8 cellular contexts compared by ENCODE assay signal in genomic region chr2:69082430-69082997, GRCh38.
DNase-seq lines count a peak whose midpoint lies in the region; ATAC-seq and TF ChIP-seq lines count a peak whose summit lies in the region.

No MANE protein-coding gene starts in this region.

- DNase-seq in HCEC 1CT: peak; percentile 83
- peak; percentile 94 to 95 for DNase-seq in SJSA1 (ENCODE audit: low read depth in 1 of 2, low spot score in 2 of 2)
- no peak for DNase-seq in activated naive CD4-positive, alpha-beta T cell treated with anti-CD3 and anti-CD28 coated beads, Interleukin-2, amount 10 ng/mL, durations not matched to agents 7 days and 5 days
- DNase-seq in activated CD4-positive, CD25-positive, alpha-beta regulatory T cell treated with anti-CD3 and anti-CD28 coated beads, Interleukin-2, amount 50 U/mL, for 72 hours: no peak
- no peak for DNase-seq in cortex of kidney (lab: John Stamatoyannopoulos, UW)

- no peak overlapping the region for H3K27ac Mint-ChIP-seq in activated naive CD4-positive, alpha-beta T cell treated with anti-CD3 and anti-CD28 coated beads, Interleukin-2, amount 10 ng/mL, durations not matched to agents 7 days and 5 days

- no peak for TF ChIP-seq CTCF in gastroesophageal sphincter (IDR thresholded peaks at IDR 0.05)

- peak overlapping the region; percentile 60 for H3K27ac ChIP-seq in SJSA1
- H3K27ac ChIP-seq in gastroesophageal sphincter: peak overlapping the region in 3 of 4 donors; percentile 65 to 70 (median 68)
- H3K27ac ChIP-seq in skin epidermis: peak overlapping the region in 20 of 21 experiments; percentile 11 to 83 (median 62)

- H3K36me3 ChIP-seq in SJSA1 (peaks cover 32% of the 10 kb centered on the region), gastroesophageal sphincter (peaks cover 0 to 32% of the 10 kb centered on the region in 2 donors)

- H3K4me1 Mint-ChIP-seq in activated naive CD4-positive, alpha-beta T cell treated with anti-CD3 and anti-CD28 coated beads, Interleukin-2, amount 10 ng/mL, durations not matched to agents 7 days and 5 days: no peaks in the 10 kb centered on the region

- CTCF ChIA-PET in activated naive CD4-positive, alpha-beta T cell treated with anti-CD3 and anti-CD28 coated beads, Interleukin-2, amount 10 ng/mL, durations not matched to agents 7 days and 5 days (lab: Charles Lee): no interaction called here

- H3K36me3 Mint-ChIP-seq in activated naive CD4-positive, alpha-beta T cell treated with anti-CD3 and anti-CD28 coated beads, Interleukin-2, amount 10 ng/mL, durations not matched to agents 7 days and 5 days: no peaks in the 10 kb centered on the region

- TF ChIP-seq POLR2A in gastroesophageal sphincter (IDR thresholded peaks at IDR 0.05): no peak

- no peaks in the 10 kb centered on the region for H3K27me3 ChIP-seq in SJSA1 (replicated peaks)
- H3K27me3 ChIP-seq in gastroesophageal sphincter: no peaks in the 10 kb centered on the region

- H3K9me3 ChIP-seq in SJSA1 (replicated peaks) (no peaks in the 10 kb centered on the region), gastroesophageal sphincter (no peaks in the 10 kb centered on the region)

- H3K4me1 ChIP-seq in SJSA1 (replicated peaks) (peaks cover 46% of the 10 kb centered on the region), gastroesophageal sphincter (peaks cover 6 to 50% (median 14%) of the 10 kb centered on the region in 3 donors)

- 28 to 30% methylated on average over 4 of the region's 9 CpGs for WGBS in gastroesophageal sphincter (ENCODE audit: low coverage in 1 of 2), 2 donors

- no peak overlapping the region for H3K4me3 Mint-ChIP-seq in activated naive CD4-positive, alpha-beta T cell treated with anti-CD3 and anti-CD28 coated beads, Interleukin-2, amount 10 ng/mL, durations not matched to agents 7 days and 5 days

- no peak overlapping the region for H3K4me3 ChIP-seq in SJSA1
- H3K4me3 ChIP-seq in gastroesophageal sphincter: no peak overlapping the region
- H3K4me3 ChIP-seq in skin epidermis: no peak overlapping the region

- no peaks in the 10 kb centered on the region for H3K9me3 Mint-ChIP-seq in activated naive CD4-positive, alpha-beta T cell treated with anti-CD3 and anti-CD28 coated beads, Interleukin-2, amount 10 ng/mL, durations not matched to agents 7 days and 5 days

- H3K27me3 Mint-ChIP-seq in activated naive CD4-positive, alpha-beta T cell treated with anti-CD3 and anti-CD28 coated beads, Interleukin-2, amount 10 ng/mL, durations not matched to agents 7 days and 5 days: peaks cover 31% of the 10 kb centered on the region

- ATAC-seq in gastroesophageal sphincter: no peak
- no peak for ATAC-seq in GM18517 (IDR thresholded peaks at IDR 0.05; ENCODE audit: unreplicated experiment)

- no peak for TF ChIP-seq EP300 in gastroesophageal sphincter (IDR thresholded peaks at IDR 0.05)

Comparison
In these comparisons a context has a peak if more than half of its experiments do, and no peak if none do; other contexts are left out.
1. DNase-seq: peak in HCEC 1CT (single experiment) and SJSA1 (2 of 2); none in activated naive CD4-positive, alpha-beta T cell treated with anti-CD3 and anti-CD28 coated beads, Interleukin-2, amount 10 ng/mL, durations not matched to agents 7 days and 5 days (single experiment), activated CD4-positive, CD25-positive, alpha-beta regulatory T cell treated with anti-CD3 and anti-CD28 coated beads, Interleukin-2, amount 50 U/mL, for 72 hours (single experiment) and cortex of kidney (single experiment).
2. Peak in every context shown above with its lines, with median percentiles within 50 percentile points of each other: H3K27ac ChIP-seq.